33 cellular contexts compared by ENCODE assay signal in genomic region chr4:6306299-6306698, GRCh38.
"Had no signal": no experiment of that assay in that cellular context is flagged by ENCODE, and none has a peak within 500 bp of the region (broad histone marks: within the 10 kb centered on the region; RNA-seq: fewer than 3 reads in every experiment).

No MANE protein-coding gene starts in this region.

- H3K27ac ChIP-seq: ascending aorta, cardiac muscle cell, VCaP had no signal

- H3K4me3 ChIP-seq: ascending aorta, cardiac muscle cell had no signal

- H3K36me3 ChIP-seq: cardiac muscle cell had no signal

- H3K27ac Mint-ChIP-seq: activated B cell treated with CpG ODN at 0.5 μM for 24 hours; activated CD4-positive, alpha-beta memory T cell treated with anti-CD3 and anti-CD28 coated beads for 36 hours; activated CD4-positive, alpha-beta T cell treated with anti-CD3 and anti-CD28 coated beads, Interleukin-2, amount 10 ng/mL, durations not matched to agents 24 days and 14 days; activated CD8-positive, alpha-beta T cell treated with anti-CD3 and anti-CD28 coated beads for 36 hours; activated naive CD4-positive, alpha-beta T cell treated with anti-CD3 and anti-CD28 coated beads, Interleukin-2, amount 10 ng/mL, durations not matched to agents 7 days and 5 days; activated naive CD4-positive, alpha-beta T cell treated with anti-CD3 and anti-CD28 coated beads, Interleukin-2, amount 50 U/mL, for 24 hours; activated naive CD8-positive, alpha-beta T cell; activated naive CD8-positive, alpha-beta T cell treated with anti-CD3 and anti-CD28 coated beads, Interleukin-2, amount 10 ng/mL, durations not matched to agents 7 days and 5 days; activated naive CD8-positive, alpha-beta T cell treated with anti-CD3 and anti-CD28 coated beads, Interleukin-2, amount 50 U/mL, for 24 hours; activated T-helper 2 cell treated with anti-CD3 and anti-CD28 coated beads, Interferon-gamma antibody, Interleukin-2, Interleukin-4, amounts not matched to agents 10 μg/mL and 5 μg/mL and 100 μg/mL, durations not matched to agents 14 hours and 24 hours and 36 hours; brain; T-helper 1 cell treated with Interleukin-12 subunit alpha and Interleukin-12 subunit beta and Interleukin-4 antibody, amounts not matched to agents 30 μg/mL and 1 μg/mL, for 36 hours; T-helper 2 cell treated with Interferon-gamma antibody and Interleukin-4, amounts not matched to agents 5 μg/mL and 100 μg/mL, for 36 hours had no signal

- H3K27me3 ChIP-seq: ascending aorta had no signal

- H3K9me3 Mint-ChIP-seq: activated CD4-positive, alpha-beta memory T cell treated with anti-CD3 and anti-CD28 coated beads for 36 hours; activated CD4-positive, alpha-beta T cell treated with anti-CD3 and anti-CD28 coated beads, Interleukin-2, amount 10 ng/mL, durations not matched to agents 24 days and 14 days; activated naive CD4-positive, alpha-beta T cell treated with anti-CD3 and anti-CD28 coated beads, Interleukin-2, amount 10 ng/mL, durations not matched to agents 7 days and 5 days; activated naive CD4-positive, alpha-beta T cell treated with anti-CD3 and anti-CD28 coated beads, Interleukin-2, amount 50 U/mL, for 24 hours; activated naive CD8-positive, alpha-beta T cell treated with anti-CD3 and anti-CD28 coated beads, Interleukin-2, amount 50 U/mL, for 24 hours; activated T-cell treated with anti-CD3 and anti-CD28 coated beads, Interleukin-2, amount 50 U/mL, for 4 hours; activated T-helper 2 cell treated with anti-CD3 and anti-CD28 coated beads, Interferon-gamma antibody, Interleukin-2, Interleukin-4, amounts not matched to agents 10 μg/mL and 5 μg/mL and 100 μg/mL, durations not matched to agents 14 hours and 24 hours and 36 hours; T-helper 1 cell treated with Interleukin-12 subunit alpha and Interleukin-12 subunit beta and Interleukin-4 antibody, amounts not matched to agents 30 μg/mL and 1 μg/mL, for 36 hours; T-helper 2 cell treated with Interferon-gamma antibody and Interleukin-4, amounts not matched to agents 5 μg/mL and 100 μg/mL, for 36 hours had no signal

- DNase-seq: activated B cell treated with CpG ODN at 0.5 μM for 24 hours; activated CD4-positive, alpha-beta memory T cell treated with anti-CD3 and anti-CD28 coated beads for 36 hours; activated CD4-positive, alpha-beta T cell treated with anti-CD3 and anti-CD28 coated beads for 4 hours; activated CD4-positive, alpha-beta T cell treated with anti-CD3 and anti-CD28 coated beads, Interleukin-2, amount 10 ng/mL, durations not matched to agents 24 days and 14 days; activated CD4-positive, alpha-beta T cell treated with anti-CD3 and anti-CD28 coated beads, Interleukin-2, amount 50 U/mL, for 1 hour; activated CD4-positive, alpha-beta T cell treated with anti-CD3 and anti-CD28 coated beads, Interleukin-2, amount 50 U/mL, for 4 hours; activated CD4-positive, CD25-positive, alpha-beta regulatory T cell treated with anti-CD3 and anti-CD28 coated beads, Interleukin-2, amount 50 U/mL, for 72 hours; activated CD8-positive, alpha-beta memory T cell treated with anti-CD3 and anti-CD28 coated beads, Interleukin-2, amount 50 U/mL, for 4 hours; activated CD8-positive, alpha-beta T cell treated with anti-CD3 and anti-CD28 coated beads for 36 hours; activated effector memory CD4-positive, alpha-beta T cell treated with Interleukin-2 at 50 U/mL for 16 hours; activated gamma-delta T cell; activated naive CD4-positive, alpha-beta T cell treated with anti-CD3 and anti-CD28 coated beads, Interleukin-2, amount 10 ng/mL, durations not matched to agents 7 days and 5 days; activated naive CD4-positive, alpha-beta T cell treated with Interleukin-2 at 50 U/mL for 16 hours; activated naive CD8-positive, alpha-beta T cell treated with anti-CD3 and anti-CD28 coated beads, Interleukin-2, amount 10 ng/mL, durations not matched to agents 7 days and 5 days; activated naive CD8-positive, alpha-beta T cell treated with anti-CD3 and anti-CD28 coated beads, Interleukin-2, amount 50 U/mL, for 24 hours; activated T-cell treated with anti-CD3 and anti-CD28 coated beads for 4 hours; activated T-cell treated with anti-CD3 and anti-CD28 coated beads, Interleukin-2, amount 50 U/mL, for 1 hour; activated T-cell treated with anti-CD3 and anti-CD28 coated beads, Interleukin-2, amount 50 U/mL, for 4 hours; amygdala; anterior cingulate cortex; central memory CD4-positive, alpha-beta T cell; T-helper 1 cell; T-helper 2 cell; T-helper 9 cell had no signal

- H3K4me3 Mint-ChIP-seq: activated B cell treated with CpG ODN at 0.5 μM for 24 hours; activated CD4-positive, alpha-beta memory T cell treated with anti-CD3 and anti-CD28 coated beads for 36 hours; activated CD4-positive, alpha-beta T cell treated with anti-CD3 and anti-CD28 coated beads, Interleukin-2, amount 10 ng/mL, durations not matched to agents 24 days and 14 days; activated CD8-positive, alpha-beta T cell treated with anti-CD3 and anti-CD28 coated beads for 36 hours; activated naive CD4-positive, alpha-beta T cell treated with anti-CD3 and anti-CD28 coated beads, Interleukin-2, amount 10 ng/mL, durations not matched to agents 7 days and 5 days; activated naive CD4-positive, alpha-beta T cell treated with anti-CD3 and anti-CD28 coated beads, Interleukin-2, amount 50 U/mL, for 24 hours; activated naive CD8-positive, alpha-beta T cell; activated naive CD8-positive, alpha-beta T cell treated with anti-CD3 and anti-CD28 coated beads, Interleukin-2, amount 10 ng/mL, durations not matched to agents 7 days and 5 days; activated naive CD8-positive, alpha-beta T cell treated with anti-CD3 and anti-CD28 coated beads, Interleukin-2, amount 50 U/mL, for 24 hours; activated T-cell treated with anti-CD3 and anti-CD28 coated beads, Interleukin-2, amount 50 U/mL, for 4 hours; T-helper 1 cell treated with Interleukin-12 subunit alpha and Interleukin-12 subunit beta and Interleukin-4 antibody, amounts not matched to agents 30 μg/mL and 1 μg/mL, for 36 hours; T-helper 2 cell treated with Interferon-gamma antibody and Interleukin-4, amounts not matched to agents 5 μg/mL and 100 μg/mL, for 36 hours had no signal

- H3K9me3 ChIP-seq: ascending aorta had no signal

- H3K36me3 Mint-ChIP-seq: activated naive CD4-positive, alpha-beta T cell treated with anti-CD3 and anti-CD28 coated beads, Interleukin-2, amount 10 ng/mL, durations not matched to agents 7 days and 5 days; activated naive CD8-positive, alpha-beta T cell treated with anti-CD3 and anti-CD28 coated beads, Interleukin-2, amount 10 ng/mL, durations not matched to agents 7 days and 5 days had no signal

- ATAC-seq: activated CD8-positive, alpha-beta T cell treated with anti-CD3 and anti-CD28 coated beads for 36 hours; activated naive CD8-positive, alpha-beta T cell treated with anti-CD3 and anti-CD28 coated beads, Interleukin-2, amount 50 U/mL, for 24 hours; activated T-cell treated with anti-CD3 and anti-CD28 coated beads, Interleukin-2, amount 50 U/mL, for 4 hours had no signal
